8 cellular contexts compared by ENCODE assay signal in genomic region chr13:31038834-31039552, GRCh38.
DNase-seq lines count a peak whose midpoint lies in the region; ATAC-seq and TF ChIP-seq lines count a peak whose summit lies in the region.

No MANE protein-coding gene starts in this region.

- H3K27me3 ChIP-seq in psoas muscle (ENCODE audit: insufficient read depth in 3 of 3, low read length in 2 of 3), result peaks cover 0 to 5% (median 0%) of the 10 kb centered on the region in 3 donors

- ATAC-seq in GM18505 (IDR thresholded peaks at IDR 0.05; ENCODE audit: unreplicated experiment) (peak; percentile 79), GM21737 (IDR thresholded peaks at IDR 0.05; ENCODE audit: unreplicated experiment) (peak; percentile 72), psoas muscle (no peak)

- WGBS in psoas muscle, 3 donors, result 75 to 86% (median 77%) methylated on average over 7 of the region's 7 CpGs

- TF ChIP-seq POLR2A in GM18505 (IDR thresholded peaks at IDR 0.05; ENCODE audit: borderline replicate concordance, extremely low read depth, insufficient read depth, insufficient read length), result no peak

- intact Hi-C loops in psoas muscle (cut with DNase I), result no loop called here
- intact Hi-C loops in cardiac septum (cut with DNase I), result no loop called here

- H3K27ac ChIP-seq in psoas muscle, result no peak overlapping the region

- no peaks in the 10 kb centered on the region for H3K4me1 ChIP-seq in psoas muscle

- H3K36me3 ChIP-seq in psoas muscle (ENCODE audit: insufficient read depth in 1 of 2, low read depth in 1 of 2), result no peaks in the 10 kb centered on the region

- in situ Hi-C loops in astrocyte of the spinal cord (cut with HindIII; ENCODE audit: low sequenced_read_pairs), result no loop called here

- peak; percentile 82 for DNase-seq in LHCN-M2 (ENCODE audit: low read depth)
- peak; percentile 88 for DNase-seq in astrocyte of the spinal cord (ENCODE audit: low read depth, low spot score)
- no peak for DNase-seq in psoas muscle
- DNase-seq in cardiac septum (ENCODE audit: low spot score), result no peak
- no peak for DNase-seq in NCI-H446 (lab: John Stamatoyannopoulos, UW)
- no peak for DNase-seq in NCI-H1105 treated with DMSO at 0.1 percent for 48 hours (lab: John Stamatoyannopoulos, UW)

- no peak overlapping the region for H3K4me3 ChIP-seq in astrocyte of the spinal cord (ENCODE audit: low read depth, low read length)
- H3K4me3 ChIP-seq in psoas muscle, result no peak overlapping the region

- TF ChIP-seq CTCF in astrocyte of the spinal cord (IDR thresholded peaks at IDR 0.05; ENCODE audit: low read depth, low read length) (no peak), psoas muscle (IDR thresholded peaks at IDR 0.05) (no peak)

- no peaks in the 10 kb centered on the region for H3K9me3 ChIP-seq in psoas muscle

Comparison
In these comparisons a context has a peak if more than half of its experiments do, and no peak if none do; other contexts are left out.
1. ATAC-seq: peak in GM18505 (single experiment) and GM21737 (single experiment); none in psoas muscle (0 of 4).
2. DNase-seq: peak in LHCN-M2 (single experiment) and astrocyte of the spinal cord (single experiment); none in psoas muscle (0 of 2), cardiac septum (single experiment), NCI-H446 (0 of 2) and NCI-H1105 treated with DMSO at 0.1 percent for 48 hours (single experiment).